Comparison of ENCODE assay signal across 8 cellular contexts in genomic region chr3:160129459-160130061, GRCh38.
A peak's percentile ranks its signal among the peaks of the same experiment; 100 is the strongest.
DNase-seq lines count a peak whose midpoint lies in the region; ATAC-seq, FAIRE-seq and TF ChIP-seq lines count a peak whose summit lies in the region.

No MANE protein-coding gene starts in this region.

- no peaks in the 10 kb centered on the region for H3K4me1 ChIP-seq in pancreas

- H3K27me3 ChIP-seq in pancreas, result no peaks in the 10 kb centered on the region

- no peaks in the 10 kb centered on the region for H3K9me3 ChIP-seq in pancreas

- peaks cover 40% of the 10 kb centered on the region for H3K27me3 Mint-ChIP-seq in activated T-cell treated with anti-CD3 and anti-CD28 coated beads, Interleukin-2, amount 50 U/mL, for 72 hours (ENCODE audit: low read depth)
- H3K27me3 Mint-ChIP-seq in type B pancreatic cell, result peaks cover 5% of the 10 kb centered on the region

- no peaks in the 10 kb centered on the region for H3K36me3 Mint-ChIP-seq in activated T-cell treated with anti-CD3 and anti-CD28 coated beads, Interleukin-2, amount 50 U/mL, for 72 hours (ENCODE audit: insufficient read depth in 2 of 2)
- no peaks in the 10 kb centered on the region for H3K36me3 Mint-ChIP-seq in type B pancreatic cell

- intact Hi-C loops in pancreas (cut with DNase I), result no loop called here

- ATAC-seq in activated T-cell treated with anti-CD3 and anti-CD28 coated beads, Interleukin-2, amount 50 U/mL, for 72 hours (replicated peaks in 1 of 2), result peak; percentile 39 to 76
- ATAC-seq in HG03521 (IDR thresholded peaks at IDR 0.05; ENCODE audit: unreplicated experiment) (peak; percentile 53), pancreas (peak in 3 of 4 donors; percentile 42 to 83 (median 79)), HG03045 (IDR thresholded peaks at IDR 0.05; ENCODE audit: unreplicated experiment) (no peak)

- H3K9me3 Mint-ChIP-seq in activated T-cell treated with anti-CD3 and anti-CD28 coated beads, Interleukin-2, amount 50 U/mL, for 72 hours, result no peaks in the 10 kb centered on the region
- H3K9me3 Mint-ChIP-seq in type B pancreatic cell, result no peaks in the 10 kb centered on the region

- H3K4me3 ChIP-seq in pancreas, result no peak overlapping the region

- H3K27ac ChIP-seq in pancreas, result no peak overlapping the region

- no peak for TF ChIP-seq CTCF in pancreas (IDR thresholded peaks at IDR 0.05)
- TF ChIP-seq CTCF in type B pancreatic cell (conservative IDR thresholded peaks at IDR 0.05), result no peak

- WGBS in pancreas, 2 donors, result 26 to 27% methylated on average over 4 of the region's 4 CpGs

- no peak overlapping the region for H3K27ac Mint-ChIP-seq in activated T-cell treated with anti-CD3 and anti-CD28 coated beads, Interleukin-2, amount 50 U/mL, for 72 hours
- no peak overlapping the region for H3K27ac Mint-ChIP-seq in type B pancreatic cell

- no peak overlapping the region for H3K4me3 Mint-ChIP-seq in activated T-cell treated with anti-CD3 and anti-CD28 coated beads, Interleukin-2, amount 50 U/mL, for 72 hours
- no peak overlapping the region for H3K4me3 Mint-ChIP-seq in type B pancreatic cell

- DNase-seq in activated T-cell treated with anti-CD3 and anti-CD28 coated beads, Interleukin-2, amount 50 U/mL, for 72 hours, result no peak
- DNase-seq in activated T-cell treated with anti-CD3 and anti-CD28 coated beads, Interleukin-2, amount 50 U/mL, for 1 hour, result no peak
- DNase-seq in amniotic stem cell (lab: John Stamatoyannopoulos, UW) (peak; percentile 61), pancreas (no peak), type B pancreatic cell (ENCODE audit: extremely low spot score, unreplicated experiment) (no peak), NCI-H1048 (lab: John Stamatoyannopoulos, UW) (no peak)

- H3K36me3 ChIP-seq in pancreas, result no peaks in the 10 kb centered on the region

- FAIRE-seq in pancreas (lab: Jason Lieb, UNC), result no peak

- H3K4me1 Mint-ChIP-seq in activated T-cell treated with anti-CD3 and anti-CD28 coated beads, Interleukin-2, amount 50 U/mL, for 72 hours (ENCODE audit: low read depth), result peaks cover 15% of the 10 kb centered on the region
- no peaks in the 10 kb centered on the region for H3K4me1 Mint-ChIP-seq in type B pancreatic cell (ENCODE audit: unreplicated experiment)
